1 cellular context compared by ENCODE assay signal in genomic region chr4:73721419-73721818, GRCh38.
TF ChIP-seq lines count a peak whose summit lies in the region.

No MANE protein-coding gene starts in this region.

TF ChIP-seq in GM23338, 12 proteins besides CTCF, POLR2A, EP300 and RAD21 (continued from another document):
- TF ChIP-seq ZNF462 (CRISPR knock-in tag; IDR thresholded peaks at IDR 0.05) (no peak), EZH2 (IDR thresholded peaks at IDR 0.05; ENCODE audit: low read depth, unreplicated experiment) (no peak), ZNF331 (CRISPR knock-in tag; IDR thresholded peaks at IDR 0.05; ENCODE audit: low read depth) (no peak), NANOG (IDR thresholded peaks at IDR 0.05; ENCODE audit: borderline replicate concordance) (no peak), CREB1 (CRISPR knock-in tag; IDR thresholded peaks at IDR 0.05; ENCODE audit: low read depth) (no peak), STAT1 (IDR thresholded peaks at IDR 0.05; ENCODE audit: unreplicated experiment) (no peak), REST (IDR thresholded peaks at IDR 0.05; ENCODE audit: unreplicated experiment) (no peak)
- TF ChIP-seq, protein P1, sequence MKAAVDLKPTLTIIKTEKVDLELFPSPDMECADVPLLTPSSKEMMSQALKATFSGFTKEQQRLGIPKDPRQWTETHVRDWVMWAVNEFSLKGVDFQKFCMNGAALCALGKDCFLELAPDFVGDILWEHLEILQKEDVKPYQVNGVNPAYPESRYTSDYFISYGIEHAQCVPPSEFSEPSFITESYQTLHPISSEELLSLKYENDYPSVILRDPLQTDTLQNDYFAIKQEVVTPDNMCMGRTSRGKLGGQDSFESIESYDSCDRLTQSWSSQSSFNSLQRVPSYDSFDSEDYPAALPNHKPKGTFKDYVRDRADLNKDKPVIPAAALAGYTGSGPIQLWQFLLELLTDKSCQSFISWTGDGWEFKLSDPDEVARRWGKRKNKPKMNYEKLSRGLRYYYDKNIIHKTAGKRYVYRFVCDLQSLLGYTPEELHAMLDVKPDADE (IDR thresholded peaks at IDR 0.05), result no peak
